ENCODE assay signal across 21 cellular contexts in genomic region chr9:116692619-116693018, GRCh38. TPM values are rescaled to one million over a fixed set of nuclear protein-coding genes. Genes with fewer than 3 reads are reported as not detected.
DNase-seq lines count a peak whose midpoint lies in the region; ATAC-seq, FAIRE-seq and TF ChIP-seq lines count a peak whose summit lies in the region.
"Had no signal": no experiment of that assay in that cellular context is flagged by ENCODE, and none has a peak within 500 bp of the region (broad histone marks: within the 10 kb centered on the region; RNA-seq: fewer than 3 reads in every experiment).

No MANE protein-coding gene starts in this region.

- no peak overlapping the region for H2BK20ac ChIP-seq in IMR-90 (ENCODE audit: low read depth, low read length)

- H3K36me3 ChIP-seq in IMR-90 (ENCODE audit: control insufficient read depth, insufficient read depth, low read length) (peaks cover 1% of the 10 kb centered on the region), GM12878 (ENCODE audit: control insufficient read depth in 2 of 2, insufficient read depth in 2 of 2, low read length in 1 of 2) (peaks cover 0 to under 1% of the 10 kb centered on the region in 2 experiments; a peak in 2 of 4 replicates)

- in situ Hi-C loops in IMR-90 (cut with MboI; ENCODE audit: low sequenced_read_pairs): no loop called here
- in situ Hi-C loops in GM12878 (cut with MboI): no loop called here

- ATAC-seq in GM19043 (IDR thresholded peaks at IDR 0.05; ENCODE audit: low read depth, unreplicated experiment) (peak; percentile 36), IMR-90 (ENCODE audit: low read depth) (no peak), GM12878 (peak; percentile 50), HG03039 (IDR thresholded peaks at IDR 0.05; ENCODE audit: unreplicated experiment) (no peak), GM19351 (IDR thresholded peaks at IDR 0.05; ENCODE audit: unreplicated experiment) (no peak)
- ATAC-seq: heart left ventricle had no signal

- H3K9me3 ChIP-seq in IMR-90 (ENCODE audit: control insufficient read depth, insufficient read depth, low read length) (no peaks in the 10 kb centered on the region), GM12878 (replicated peaks; ENCODE audit: control insufficient read depth, insufficient read depth, low read length) (no peaks in the 10 kb centered on the region)
- H3K9me3 ChIP-seq: BE2C, heart left ventricle, SJSA1 had no signal

- H3K4ac ChIP-seq in IMR-90 (ENCODE audit: low read depth, low read length): no peak overlapping the region

- SMC1A ChIA-PET in GM12878 (lab: Charles Lee; ENCODE audit: uncharacterized antibody, unreplicated experiment): interaction anchor here (1.2 kb wide), 1 partner anchor 46 kb away, joined by 3 read pairs; no protein-coding TSS in a partner anchor

- H3K79me1 ChIP-seq in IMR-90 (ENCODE audit: low read depth in 1 of 2, low read length in 2 of 2): peaks cover 59 to 84% of the 10 kb centered on the region in 2 experiments

- H3K79me2 ChIP-seq in GM12878 (ENCODE audit: control insufficient read depth, insufficient read depth, low read length): peaks cover 66% of the 10 kb centered on the region

- H4K20me1 ChIP-seq in IMR-90 (ENCODE audit: insufficient read depth, low read length) (peaks cover 68% of the 10 kb centered on the region), GM12878 (ENCODE audit: control insufficient read depth, insufficient read depth) (no peaks in the 10 kb centered on the region)

- H3K9me1 ChIP-seq in IMR-90 (ENCODE audit: insufficient read depth, low read length): peaks cover 14% of the 10 kb centered on the region

- no peak overlapping the region for H3K4me3 Mint-ChIP-seq in osteocyte (ENCODE audit: unreplicated experiment)
- H3K4me3 Mint-ChIP-seq: activated CD4-positive, alpha-beta T cell treated with anti-CD3 and anti-CD28 coated beads for 36 hours; neural crest cell had no signal

- DNase-seq in IMR-90 (no peak), GM12878 (ENCODE audit: low read depth, low spot score) (no peak), osteocyte (ENCODE audit: extremely low spot score, unreplicated experiment) (no peak)
- DNase-seq in NK-92 treated with Interleukin-12 subunit alpha and Interleukin-12 subunit beta, amount 100 ng/mL, for 24 hours (lab: John Stamatoyannopoulos, UW): no peak
- DNase-seq: activated CD4-positive, alpha-beta T cell treated with anti-CD3 and anti-CD28 coated beads for 36 hours; activated gamma-delta T cell treated with Interleukin-2 at 50 U/mL for 16 hours; amygdala; BE2C; effector memory CD4-positive, alpha-beta T cell; heart left ventricle; NCI-H1105 treated with DMSO at 0.1 percent for 48 hours; NCI-H2107; NCI-H526 treated with DMSO at 0.1 percent for 48 hours; T-helper 9 cell had no signal

- FAIRE-seq in GM12878 (lab: Jason Lieb, UNC): no peak
- FAIRE-seq: H1, islet of Langerhans had no signal

- 0 out of 2 replicates have a peak overlapping the region, but pooled peaks have one; percentile 27 for H3K4me2 ChIP-seq in IMR-90 (ENCODE audit: low read depth, low read length)
- no peak overlapping the region; the same call in 1 of the 2 replicates for H3K4me2 ChIP-seq in GM12878 (ENCODE audit: control insufficient read depth, insufficient read depth)

- no peak overlapping the region for H2BK5ac ChIP-seq in IMR-90 (ENCODE audit: low read depth, low read length, poor library complexity, severe bottlenecking)

- H3K4me3 ChIP-seq in IMR-90 (ENCODE audit: insufficient read depth, low read depth, low read length): no peak overlapping the region
- H3K4me3 ChIP-seq in GM12878: no peak overlapping the region
- H3K4me3 ChIP-seq: heart left ventricle, SJSA1 had no signal

- no peak overlapping the region for H3K27ac ChIP-seq in IMR-90 (ENCODE audit: insufficient read depth, low read length)
- no peak overlapping the region for H3K27ac ChIP-seq in GM12878 (ENCODE audit: control insufficient read depth, insufficient read depth)
- H3K27ac ChIP-seq: heart left ventricle, SJSA1 had no signal

- TF ChIP-seq RAD21 in IMR-90 (IDR thresholded peaks at IDR 0.05; ENCODE audit: low read length) (no peak), GM12878 (IDR thresholded peaks at IDR 0.05; ENCODE audit: insufficient read depth, low read depth, low read length) (no peak)

- no peak overlapping the region for H2BK15ac ChIP-seq in IMR-90 (ENCODE audit: low read depth, low read length)

- H3K9me3 Mint-ChIP-seq in osteocyte (ENCODE audit: unreplicated experiment): no peaks in the 10 kb centered on the region
- H3K9me3 Mint-ChIP-seq: neural crest cell had no signal

- POLR2A ChIA-PET in IMR-90 (lab: Charles Lee; ENCODE audit: unreplicated experiment): no interaction called here
- POLR2A ChIA-PET in GM12878 (lab: Charles Lee): no interaction called here

- H3K36me3 Mint-ChIP-seq in osteocyte (ENCODE audit: unreplicated experiment): peaks cover 7% of the 10 kb centered on the region

- no peak overlapping the region for H3K14ac ChIP-seq in IMR-90 (replicated peaks; ENCODE audit: low read depth, low read length)

- H3K9ac ChIP-seq in IMR-90 (ENCODE audit: low read depth, low read length) (no peak overlapping the region), GM12878 (ENCODE audit: control insufficient read depth, insufficient read depth, low read length) (no peak overlapping the region)

- peaks cover 15% of the 10 kb centered on the region for H3K4me1 ChIP-seq in IMR-90 (ENCODE audit: control insufficient read depth, insufficient read depth, low read length)
- H3K4me1 ChIP-seq in GM12878 (ENCODE audit: control insufficient read depth, insufficient read depth, low read length): peaks cover 9% of the 10 kb centered on the region
- H3K4me1 ChIP-seq: BE2C had no signal

- H2AK9ac ChIP-seq in IMR-90 (replicated peaks; ENCODE audit: low read depth, low read length, poor library complexity): no peak overlapping the region

- H4K5ac ChIP-seq in IMR-90 (ENCODE audit: low read depth, low read length): no peak overlapping the region

- dilution Hi-C loops in IMR-90 (cut with HindIII; ENCODE audit: low sequenced_read_pairs, unreplicated experiment): no loop called here

- H3K27me3 ChIP-seq in IMR-90 (ENCODE audit: control insufficient read depth, insufficient read depth, low read length) (no peaks in the 10 kb centered on the region), GM12878 (replicated peaks in 1 of 2; ENCODE audit: control insufficient read depth in 2 of 2, insufficient read depth in 2 of 2, low read length in 1 of 2) (no peaks in the 10 kb centered on the region)
- H3K27me3 ChIP-seq: BE2C, heart left ventricle, SJSA1 had no signal

- intact Hi-C loops in IMR-90 (cut with micrococcal nuclease) (no loop called here), GM12878 (cut with micrococcal nuclease; ENCODE audit: unreplicated experiment) (no loop called here)

- H3K27ac Mint-ChIP-seq in osteocyte (ENCODE audit: unreplicated experiment): peak overlapping the region; percentile 63
- H3K27ac Mint-ChIP-seq: activated CD4-positive, alpha-beta T cell treated with anti-CD3 and anti-CD28 coated beads for 36 hours had no signal

- H3K27me3 Mint-ChIP-seq in osteocyte (ENCODE audit: unreplicated experiment): no peaks in the 10 kb centered on the region
- H3K27me3 Mint-ChIP-seq: activated CD4-positive, alpha-beta T cell treated with anti-CD3 and anti-CD28 coated beads for 36 hours had no signal

- H3K56ac ChIP-seq in IMR-90 (ENCODE audit: extremely low read depth, insufficient read depth, low read length): no peak overlapping the region

- 43% methylated on average over 1 of the region's 2 CpGs; no CpG with 5 or more reads in 1 of the 2 experiments for WGBS in IMR-90 (ENCODE audit: extremely low coverage in 2 of 2, insufficient read length in 1 of 2), 2 experiments
- 68% methylated on average over 2 of the region's 2 CpGs for WGBS in GM12878 (ENCODE audit: insufficient coverage, insufficient replicate concordance, low lambda C conversion rate, missing lambda C conversion rate)

- H2AFZ ChIP-seq in IMR-90 (replicated peaks; ENCODE audit: low read length, poor library complexity): no peak overlapping the region
- H2AFZ ChIP-seq in GM12878 (ENCODE audit: control insufficient read depth, low read depth, low read length): no peak overlapping the region

- CTCF ChIA-PET in IMR-90 (lab: Yijun Ruan, JAX) (interaction anchor here (0.5 kb wide), 1 partner anchor 546 kb away, joined by 3 read pairs; no protein-coding TSS in a partner anchor), GM12878 (lab: Yijun Ruan, JAX) (interaction anchor here (1.0 kb wide), 1 partner anchor 17 kb away, joined by 3 read pairs; no protein-coding TSS in a partner anchor)

- no peak overlapping the region for H4K91ac ChIP-seq in IMR-90 (ENCODE audit: insufficient read depth, low read depth, low read length)

- no peak overlapping the region for H3K23ac ChIP-seq in IMR-90 (ENCODE audit: low read depth, low read length)

- TF ChIP-seq EP300 in GM12878 (IDR thresholded peaks at IDR 0.05; ENCODE audit: borderline replicate concordance in 1 of 2, control insufficient read depth in 1 of 2, low read depth in 2 of 2, low read length in 2 of 2): no peak

- BruUV-seq in IMR-90 (replicated peaks; lab: Mats Ljungman, UMichigan) (no TSS peak), GM12878 (replicated peaks; lab: Mats Ljungman, UMichigan) (no TSS peak)

- H3K4me1 Mint-ChIP-seq in osteocyte (ENCODE audit: unreplicated experiment): peaks cover 86% of the 10 kb centered on the region

- no peak overlapping the region for H2AK5ac ChIP-seq in IMR-90 (ENCODE audit: low read depth, low read length)

- H2BK120ac ChIP-seq in IMR-90 (ENCODE audit: low read depth, low read length): no peak overlapping the region

- TF ChIP-seq POLR2A in IMR-90 (IDR thresholded peaks at IDR 0.05; ENCODE audit: low read depth, low read length): no peak
- TF ChIP-seq POLR2A in GM12878 (IDR thresholded peaks at IDR 0.05; ENCODE audit: low read depth, low read length): no peak

- no peak for TF ChIP-seq CTCF in IMR-90 (conservative IDR thresholded peaks at IDR 0.05; ENCODE audit: low read depth, low read length)
- no peak for TF ChIP-seq CTCF in GM12878 (IDR thresholded peaks at IDR 0.05 in 2 of 3, conservative IDR thresholded peaks at IDR 0.05 in 1 of 3; ENCODE audit: control insufficient read depth in 2 of 3, extremely low read depth in 1 of 3, insufficient read depth in 1 of 3, low read depth in 3 of 3, low read length in 3 of 3)
- TF ChIP-seq CTCF in osteocyte (IDR thresholded peaks at IDR 0.05): no peak

- RAD21 ChIA-PET in GM12878 (lab: Charles Lee; ENCODE audit: unreplicated experiment): no interaction called here

- no peak overlapping the region for H4K8ac ChIP-seq in IMR-90 (ENCODE audit: low read depth in 2 of 2, low read length in 2 of 2)

- H3K18ac ChIP-seq in IMR-90 (ENCODE audit: low read depth, low read length): no peak overlapping the region

RNA-seq across cellular contexts. Expression of gene TRIM32, which starts 5.5 kb away (rescaled TPM):
- 30.3 and 31.0 TPM in 2 replicates for total RNA-seq in IMR-90 (2012; rRNA removed)
- polyA plus RNA-seq in IMR-90 (2012; rRNA removed): 11.7 and 12.8 TPM in 2 replicates
- 7.0 and 7.6 TPM in 2 replicates for polyA plus RNA-seq in IMR-90 (2012; cell fraction: cytosol; rRNA removed)
- polyA plus RNA-seq in IMR-90 (2012; cell fraction: nucleus; rRNA removed; ENCODE audit: low replicate concordance): 12.8 and 13.3 TPM in 2 replicates
- total RNA-seq in GM12878 (2013; cell fraction: nucleolus; rRNA removed): 39.5 and 42.8 TPM in 2 replicates
- total RNA-seq in GM12878 (2014; rRNA removed): 12.1 and 13.6 TPM in 2 replicates
- 9.5 and 10.0 TPM in 2 replicates for total RNA-seq in GM12878 (2014; rRNA removed; fragmentation: Illumina TruSeq; extraction: Trizol)
- total RNA-seq in GM12878 (2021): 21.4 and 23.8 TPM in 2 replicates
- 8.7 TPM for polyA plus RNA-seq in GM12878 (2011; ENCODE audit: low read depth)
- polyA plus RNA-seq in GM12878 (2011; rRNA removed): 17.7 and 21.3 TPM in 2 replicates
- polyA plus RNA-seq in GM12878 (2011; cell fraction: cytosol; rRNA removed): 15.8 and 19.9 TPM in 2 replicates
- polyA plus RNA-seq in GM12878 (2011; cell fraction: nucleus; rRNA removed): 25.5 and 25.9 TPM in 2 replicates
- 7.5 and 10.1 TPM in 2 replicates for polyA plus RNA-seq in GM12878 (2012)
- polyA plus RNA-seq in GM12878 (2014; fragmentation: Illumina TruSeq; extraction: Trizol): 12.3 and 12.6 TPM in 2 replicates
- polyA plus RNA-seq in GM12878 (2014; fragmentation: Nextera tagmentation; extraction: Ambion mirVana): 10 to 100 TPM in 1 of 2 experiments, 1 to 10 TPM in 1; 7.1 to 11.4 TPM
- 10.1 and 10.9 TPM in 2 replicates for polyA plus RNA-seq in GM12878 (2014; rRNA removed)
- 10 to 100 TPM; 18.6 to 23.3 TPM for polyA plus RNA-seq in GM12878 (2016; fragmentation: Nextera tagmentation; extraction: Ambion mirVana)
- polyA minus RNA-seq in GM12878 (2011; rRNA and poly(A)+ RNA removed): 45.8 and 47.4 TPM in 2 replicates
- 10.7 and 12.6 TPM in 2 replicates for polyA minus RNA-seq in GM12878 (2011; cell fraction: cytosol; rRNA and poly(A)+ RNA removed)
- polyA minus RNA-seq in GM12878 (2011; cell fraction: nucleus; rRNA and poly(A)+ RNA removed): 27.4 and 38.9 TPM in 2 replicates
- total RNA-seq in osteocyte: 33.8 and 38.9 TPM in 2 replicates

Comparison
In these comparisons a context has a peak if more than half of its experiments do, and no peak if none do; other contexts are left out.
1. ATAC-seq: peak in GM19043 (single experiment) and GM12878 (single experiment); none in IMR-90 (single experiment), HG03039 (single experiment) and GM19351 (single experiment).